In genomic region chr1:35539824-35540261, GRCh38 we compare ENCODE assay signal across 9 cellular contexts. TPM values are rescaled to one million over a fixed set of nuclear protein-coding genes. Genes with fewer than 3 reads are reported as not detected.
A peak's percentile ranks its signal among the peaks of the same experiment; 100 is the strongest.
DNase-seq lines count a peak whose midpoint lies in the region; ATAC-seq and TF ChIP-seq lines count a peak whose summit lies in the region.
"Had no signal": no experiment of that assay in that cellular context is flagged by ENCODE, and none has a peak within 500 bp of the region (broad histone marks: within the 10 kb centered on the region; RNA-seq: fewer than 3 reads in every experiment).

No MANE protein-coding gene starts in this region.

- no peaks in the 10 kb centered on the region for H3F3A ChIP-seq in PC-3 (ENCODE audit: low read length, unreplicated experiment)

- intact Hi-C loops in breast epithelium (cut with DNase I; ENCODE audit: low total_unique reads) (no loop called here), PC-3 (cut with micrococcal nuclease) (no loop called here)

- no peak overlapping the region for H3K4me2 ChIP-seq in PC-3 (ENCODE audit: low read length)

- no peak for ATAC-seq in HG02571 (IDR thresholded peaks at IDR 0.05; ENCODE audit: unreplicated experiment)
- ATAC-seq in PC-3 = no peak

- peaks cover 8% of the 10 kb centered on the region for H3K79me2 ChIP-seq in PC-3 (ENCODE audit: low read length)

- H3K27me3 ChIP-seq in breast epithelium (no peaks in the 10 kb centered on the region), PC-3 (ENCODE audit: low read length) (no peaks in the 10 kb centered on the region)

- H3K4me1 Mint-ChIP-seq in IgD-negative memory B cell (peaks cover 34 to 41% (median 40%) of the 10 kb centered on the region in 3 donors), nephron progenitor cell (peaks cover 48% of the 10 kb centered on the region)

- H3K27ac Mint-ChIP-seq in IgD-negative memory B cell (peak overlapping the region; percentile 4 to 97 (median 95)), nephron progenitor cell (peak overlapping the region; percentile 88)

- no peaks in the 10 kb centered on the region for H4K20me1 ChIP-seq in PC-3 (ENCODE audit: low read length)

- H3K36me3 ChIP-seq in breast epithelium (no peaks in the 10 kb centered on the region), PC-3 (ENCODE audit: low read depth, low read length) (peaks cover 3% of the 10 kb centered on the region; the same call in 1 of the 2 replicates)

- peak; percentile 61 for DNase-seq in GM03348 (ENCODE audit: low spot score)
- DNase-seq in breast epithelium (ENCODE audit: low spot score in 2 of 2) = no peak
- no peak for DNase-seq in nephron progenitor cell
- no peak for DNase-seq in A172 (ENCODE audit: low spot score)
- DNase-seq in PC-3 = no peak
- no peak for DNase-seq in DMS79 (lab: John Stamatoyannopoulos, UW)

- H3K27ac ChIP-seq in breast epithelium (peak overlapping the region; percentile 70 to 81), PC-3 (ENCODE audit: low read length) (no peak overlapping the region)
- H3K27ac ChIP-seq: SK-N-MC had no signal

- H3K36me3 Mint-ChIP-seq in IgD-negative memory B cell (no peaks in the 10 kb centered on the region), nephron progenitor cell (ENCODE audit: low read depth) (peaks cover 29% of the 10 kb centered on the region)

- no peaks in the 10 kb centered on the region for H3K9me3 ChIP-seq in breast epithelium
- no peaks in the 10 kb centered on the region for H3K9me3 ChIP-seq in PC-3 (ENCODE audit: low read length)

- H3K9me2 ChIP-seq in PC-3 (replicated peaks; ENCODE audit: low read length) = no peaks in the 10 kb centered on the region

- no peaks in the 10 kb centered on the region for H3K27me3 Mint-ChIP-seq in IgD-negative memory B cell
- H3K27me3 Mint-ChIP-seq in nephron progenitor cell (ENCODE audit: low read depth, poor library complexity) = no peaks in the 10 kb centered on the region

- no peak overlapping the region for H2AFZ ChIP-seq in PC-3 (ENCODE audit: low read length)

- H3K4me1 ChIP-seq in breast epithelium (peaks cover 0 to 21% of the 10 kb centered on the region in 2 donors), PC-3 (ENCODE audit: insufficient read depth, low read length) (peaks cover 17% of the 10 kb centered on the region)

- BruUV-seq in PC-3 (replicated peaks; lab: Mats Ljungman, UMichigan) = no TSS peak

- TF ChIP-seq POLR2A in breast epithelium (IDR thresholded peaks at IDR 0.05) = no peak

- TF ChIP-seq CTCF in breast epithelium (IDR thresholded peaks at IDR 0.05) (no peak), nephron progenitor cell (IDR thresholded peaks at IDR 0.05) (no peak), PC-3 (conservative IDR thresholded peaks at IDR 0.05; ENCODE audit: low read depth, low read length) (no peak)

- no peak overlapping the region for H3K9ac ChIP-seq in PC-3 (ENCODE audit: low read length)

- H3K4me3 Mint-ChIP-seq in IgD-negative memory B cell (peak overlapping the region in 2 of 4 donors; percentile 19 to 76), nephron progenitor cell (no peak overlapping the region)

- H3K4me3 ChIP-seq in breast epithelium (no peak overlapping the region), PC-3 (ENCODE audit: low read length) (no peak overlapping the region)
- H3K4me3 ChIP-seq: SK-N-MC had no signal

- H3K9me3 Mint-ChIP-seq in IgD-negative memory B cell (no peaks in the 10 kb centered on the region), nephron progenitor cell (no peaks in the 10 kb centered on the region)

- CTCF ChIA-PET in PC-3 (lab: Charles Lee) = interaction anchor here (0.6 kb wide), 1 partner anchor 39 kb away, joined by 4 read pairs; no protein-coding TSS in a partner anchor

- POLR2A ChIA-PET in PC-3 (lab: Charles Lee; ENCODE audit: unreplicated experiment) = interaction anchor here (0.7 kb wide), 1 partner anchor 707 kb away, joined by 4 read pairs; no protein-coding TSS in a partner anchor

RNA-seq across cellular contexts. Expression of gene KIAA0319L, which starts 17.4 kb away (rescaled TPM):
- 25.2 TPM for polyA plus RNA-seq in IgD-negative memory B cell
- total RNA-seq in breast epithelium = 100 to 1,000 TPM in 2 of 3 donors, 10 to 100 TPM in 1; 49.0 to 104 (median 103) TPM
- 13.9 and 15.7 TPM in 2 replicates for total RNA-seq in A172 (2014; rRNA removed; shearing (Covaris generic))
- 20.9 and 26.7 TPM in 2 replicates for total RNA-seq in PC-3 (2014; rRNA removed)

RNA-seq across cellular contexts. Expression of gene NCDN, which starts 17.8 kb away (rescaled TPM):
- polyA plus RNA-seq in IgD-negative memory B cell = 13.3 TPM
- 10 to 100 TPM in 2 of 3 donors, 1 to 10 TPM in 1; 9.9 to 22.3 (median 16.2) TPM for total RNA-seq in breast epithelium
- 8.0 and 8.4 TPM in 2 replicates for total RNA-seq in A172 (2014; rRNA removed; shearing (Covaris generic))
- total RNA-seq in PC-3 (2014; rRNA removed) = 25.2 and 30.2 TPM in 2 replicates

RNA-seq across cellular contexts. Expression of gene TFAP2E, which starts 33.3 kb away (rescaled TPM):
- polyA plus RNA-seq in IgD-negative memory B cell = 0.31 TPM
- 1 to 10 TPM in 1 of 3 donors, under 1 TPM in 2; 0.44 to 2.6 (median 0.64) TPM for total RNA-seq in breast epithelium
- total RNA-seq in A172 (2014; rRNA removed; shearing (Covaris generic)) = not detected in 2 replicates
- 0.26 and 1.4 TPM in 2 replicates for total RNA-seq in PC-3 (2014; rRNA removed)
